ENCODE assay signal across 8 cellular contexts in genomic region chr14:77040995-77041744, GRCh38. TPM values are rescaled to one million over a fixed set of nuclear protein-coding genes. Genes with fewer than 3 reads are reported as not detected.
DNase-seq lines count a peak whose midpoint lies in the region; ATAC-seq, FAIRE-seq and TF ChIP-seq lines count a peak whose summit lies in the region.

No MANE protein-coding gene starts in this region.

- H3K27ac ChIP-seq in OCI-LY1 (ENCODE audit: low read depth, low read length, poor library complexity, severe bottlenecking) = peak overlapping the region; percentile 97
- peak overlapping the region; percentile 97 for H3K27ac ChIP-seq in naive thymus-derived CD4-positive, alpha-beta T cell (ENCODE audit: low read depth, low read length)

- peaks cover 78% of the 10 kb centered on the region for H3K4me1 ChIP-seq in OCI-LY1 (ENCODE audit: insufficient read depth, low read length, severe bottlenecking)
- peaks cover 57 to 77% of the 10 kb centered on the region in 2 donors for H3K4me1 ChIP-seq in naive thymus-derived CD4-positive, alpha-beta T cell (ENCODE audit: control insufficient read depth in 2 of 2, insufficient read depth in 2 of 2, low read length in 2 of 2)

- H3F3A ChIP-seq in OCI-LY1 (ENCODE audit: insufficient read depth, low read length) = peaks cover 13% of the 10 kb centered on the region; the same call in 1 of the 2 replicates

- peak; percentile 66 for FAIRE-seq in GM19239 (lab: Jason Lieb, UNC)
- FAIRE-seq in GM12892 (lab: Jason Lieb, UNC) = no peak

- H3K27me3 ChIP-seq in OCI-LY1 (ENCODE audit: insufficient read depth, low read length) = 0 out of 2 replicates have a peak, but pooled peaks cover under 1% of the 10 kb centered on the region
- H3K27me3 ChIP-seq in naive thymus-derived CD4-positive, alpha-beta T cell (ENCODE audit: control insufficient read depth in 2 of 2, insufficient read depth in 2 of 2, low read length in 2 of 2) = no peaks in the 10 kb centered on the region

- H3K9me3 ChIP-seq in OCI-LY1 (ENCODE audit: low read length) = no peaks in the 10 kb centered on the region
- no peaks in the 10 kb centered on the region for H3K9me3 ChIP-seq in naive thymus-derived CD4-positive, alpha-beta T cell (ENCODE audit: control insufficient read depth in 2 of 3, low read length in 3 of 3)

- H3K79me2 ChIP-seq in OCI-LY1 (ENCODE audit: insufficient read depth, low read length) = no peaks in the 10 kb centered on the region

- POLR2A ChIA-PET in naive thymus-derived CD4-positive, alpha-beta T cell (lab: Charles Lee) = interaction anchor here (0.6 to 12.3 kb wide), 15 partner anchors 11 to 280 kb away, joined by 3 to 240 read pairs (median 4); partner anchors contain the start of genes GSTZ1, IRF2BPL and POMT2

- peak overlapping the region; percentile 76 to 97 (median 87) for H3K4me3 Mint-ChIP-seq in naive thymus-derived CD4-positive, alpha-beta T cell

- TF ChIP-seq POLR2A in GM12892 (IDR thresholded peaks at IDR 0.05; ENCODE audit: low read depth, low read length) = no peak

- peak; percentile 1 for ATAC-seq in naive thymus-derived CD4-positive, alpha-beta T cell
- ATAC-seq in GM18498 (IDR thresholded peaks at IDR 0.05; ENCODE audit: unreplicated experiment) = no peak
- no peak for ATAC-seq in esophagus mucosa

- H2AFZ ChIP-seq in OCI-LY1 (ENCODE audit: low read length) = 0 out of 2 replicates have a peak overlapping the region, but pooled peaks have one; percentile 20

- H3K4me3 ChIP-seq in OCI-LY1 (ENCODE audit: low read depth, low read length, poor library complexity, severe bottlenecking) = peak overlapping the region; percentile 48
- H3K4me3 ChIP-seq in naive thymus-derived CD4-positive, alpha-beta T cell (ENCODE audit: low read length) = peak overlapping the region; percentile 78

- H3K9me2 ChIP-seq in OCI-LY1 (ENCODE audit: low read depth, low read length) = no peaks in the 10 kb centered on the region

- TF ChIP-seq CTCF in OCI-LY1 (IDR thresholded peaks at IDR 0.05; ENCODE audit: low read length) = no peak

- intact Hi-C loops in naive thymus-derived CD4-positive, alpha-beta T cell (cut with micrococcal nuclease) = loop anchor here (1.0 to 5.0 kb wide), 15 partner anchors 9 to 576 kb away; partner anchors contain the start of genes CIPC (in 2 of the 2), GSTZ1 (in 2 of the 2), IRF2BPL (in 2 of the 2) and AHSA1 (in 1 of the 2)

- peaks cover 0 to 3% (median 0%) of the 10 kb centered on the region in 11 donors for H3K9me3 Mint-ChIP-seq in naive thymus-derived CD4-positive, alpha-beta T cell

- CTCF ChIA-PET in naive thymus-derived CD4-positive, alpha-beta T cell (lab: Charles Lee) = interaction anchor here (0.7 to 6.1 kb wide), 9 partner anchors 11 to 132 kb away, joined by 4 to 61 read pairs (median 5); partner anchors contain the start of gene IRF2BPL

- peak overlapping the region; percentile 57 for H3K9ac ChIP-seq in OCI-LY1 (ENCODE audit: low read length)

- DNase-seq in GM19239 (ENCODE audit: insufficient read length, low spot score) (no peak), hippocampal formation (lab: John Stamatoyannopoulos, UW) (no peak), GM12892 (ENCODE audit: insufficient read length) (no peak)
- peak; percentile 56 for DNase-seq in central memory CD4-positive, alpha-beta T cell
- DNase-seq in naive thymus-derived CD4-positive, alpha-beta T cell = peak in 2 of 9 donors; percentile 58 to 71

- no peaks in the 10 kb centered on the region for H3K27me3 Mint-ChIP-seq in naive thymus-derived CD4-positive, alpha-beta T cell

- H3K4me2 ChIP-seq in OCI-LY1 (ENCODE audit: low read length) = peak overlapping the region; percentile 75

- H3K27ac Mint-ChIP-seq in naive thymus-derived CD4-positive, alpha-beta T cell = peak overlapping the region; percentile 97 to 100 (median 99)

- H3K36me3 ChIP-seq in OCI-LY1 (ENCODE audit: insufficient read depth, low read length) = no peaks in the 10 kb centered on the region
- H3K36me3 ChIP-seq in naive thymus-derived CD4-positive, alpha-beta T cell (ENCODE audit: control insufficient read depth in 2 of 3, insufficient read depth in 3 of 3, low read length in 3 of 3) = no peaks in the 10 kb centered on the region

- H3K36me3 Mint-ChIP-seq in naive thymus-derived CD4-positive, alpha-beta T cell = peaks cover 0 to 3% (median 0%) of the 10 kb centered on the region in 5 donors

- H3K4me1 Mint-ChIP-seq in naive thymus-derived CD4-positive, alpha-beta T cell = peaks cover 53 to 100% (median 90%) of the 10 kb centered on the region in 7 donors

- H4K20me1 ChIP-seq in OCI-LY1 (ENCODE audit: insufficient read depth, low read length) = no peaks in the 10 kb centered on the region

RNA-seq across cellular contexts. Expression of gene IRF2BPL, which starts 12.7 kb away (rescaled TPM):
- total RNA-seq in naive thymus-derived CD4-positive, alpha-beta T cell = 10 to 100 TPM; 30.2 to 45.2 (median 34.6) TPM
- polyA plus RNA-seq in naive thymus-derived CD4-positive, alpha-beta T cell = 1 to 10 TPM; 3.5 to 3.8 TPM
- total RNA-seq in esophagus mucosa = 14.2 TPM
- polyA plus RNA-seq in GM12892 (2012; ENCODE audit: missing spikeins) = 3.9 TPM

RNA-seq across cellular contexts. Expression of gene CIPC, which starts 56.9 kb away (rescaled TPM):
- total RNA-seq in naive thymus-derived CD4-positive, alpha-beta T cell = 10 to 100 TPM in 4 of 5 experiments, 1 to 10 TPM in 1; 5.5 to 14.2 (median 12.9) TPM
- polyA plus RNA-seq in naive thymus-derived CD4-positive, alpha-beta T cell = 1 to 10 TPM; 4.3 to 8.4 TPM
- total RNA-seq in esophagus mucosa = 19.7 TPM
- 11.6 TPM for polyA plus RNA-seq in GM12892 (2012; ENCODE audit: missing spikeins)
